In genomic region chr12:53617700-53618099, GRCh38 we compare ENCODE assay signal across 10 cellular contexts. TPM values are rescaled to one million over a fixed set of nuclear protein-coding genes. Genes with fewer than 3 reads are reported as not detected.
DNase-seq lines count a peak whose midpoint lies in the region; ATAC-seq and TF ChIP-seq lines count a peak whose summit lies in the region.
"Had no signal": no experiment of that assay in that cellular context is flagged by ENCODE, and none has a peak within 500 bp of the region (broad histone marks: within the 10 kb centered on the region; RNA-seq: fewer than 3 reads in every experiment).

No MANE protein-coding gene starts in this region.

- H3K4me1 Mint-ChIP-seq in CD14-positive monocyte (peaks cover 51% of the 10 kb centered on the region), osteocyte (ENCODE audit: unreplicated experiment) (peaks cover 26% of the 10 kb centered on the region)
- H3K4me1 Mint-ChIP-seq in central memory CD8-positive, alpha-beta T cell, result peaks cover 19% of the 10 kb centered on the region

- peak overlapping the region; percentile 6 for H3K9ac ChIP-seq in Loucy (ENCODE audit: low read depth, low read length, poor library complexity, severe bottlenecking)

- H3K9me3 Mint-ChIP-seq in CD14-positive monocyte (peaks cover 0 to 2% (median 0%) of the 10 kb centered on the region in 7 donors), osteocyte (ENCODE audit: unreplicated experiment) (no peaks in the 10 kb centered on the region)
- no peaks in the 10 kb centered on the region for H3K9me3 Mint-ChIP-seq in central memory CD8-positive, alpha-beta T cell

- no peaks in the 10 kb centered on the region for H3K9me2 ChIP-seq in Loucy (replicated peaks; ENCODE audit: low read depth, low read length)

- peak overlapping the region; percentile 85 to 95 (median 93) for H3K27ac Mint-ChIP-seq in CD14-positive monocyte
- H3K27ac Mint-ChIP-seq in central memory CD8-positive, alpha-beta T cell (ENCODE audit: low read depth), result peak overlapping the region; percentile 88
- peak overlapping the region; percentile 87 for H3K27ac Mint-ChIP-seq in osteocyte (ENCODE audit: unreplicated experiment)

- H3K4me3 Mint-ChIP-seq in CD14-positive monocyte (peak overlapping the region; percentile 71 to 88), osteocyte (ENCODE audit: unreplicated experiment) (no peak overlapping the region)
- H3K4me3 Mint-ChIP-seq in central memory CD8-positive, alpha-beta T cell, result peak overlapping the region; percentile 67

- H3K4me3 ChIP-seq in Loucy (ENCODE audit: low read length, poor library complexity, severe bottlenecking), result peak overlapping the region; percentile 41

- TF ChIP-seq CTCF in CD14-positive monocyte (IDR thresholded peaks at IDR 0.05) (no peak), Loucy (conservative IDR thresholded peaks at IDR 0.05; ENCODE audit: low read length) (no peak), osteocyte (IDR thresholded peaks at IDR 0.05) (no peak), GM10266 (IDR thresholded peaks at IDR 0.05; ENCODE audit: control insufficient read depth, insufficient read depth, low read depth, missing control alignments) (no peak)

- peaks cover 65% of the 10 kb centered on the region for H3K79me2 ChIP-seq in Loucy (ENCODE audit: insufficient read depth, low read length)

- H3K4me2 ChIP-seq in Loucy (ENCODE audit: low read depth, low read length, poor library complexity, severe bottlenecking), result peak overlapping the region; percentile 62

- intact Hi-C loops in CD14-positive monocyte (cut with micrococcal nuclease), result no loop called here

- H2AFZ ChIP-seq in Loucy (ENCODE audit: low read length), result no peak overlapping the region

- no peak for ATAC-seq in central memory CD8-positive, alpha-beta T cell (replicated peaks; ENCODE audit: extremely low read depth, poor library complexity, severe bottlenecking)
- no peak for ATAC-seq in HG03280 (IDR thresholded peaks at IDR 0.05; ENCODE audit: unreplicated experiment)

- H3F3A ChIP-seq in Loucy (ENCODE audit: low read depth), result no peaks in the 10 kb centered on the region

- H4K20me1 ChIP-seq in Loucy (ENCODE audit: insufficient read depth, low read length, poor library complexity, severe bottlenecking), result no peaks in the 10 kb centered on the region

- peaks cover 18% of the 10 kb centered on the region for H3K4me1 ChIP-seq in Loucy (ENCODE audit: insufficient read depth, low read length, poor library complexity, severe bottlenecking)

- no peaks in the 10 kb centered on the region for H3K9me3 ChIP-seq in Loucy (ENCODE audit: insufficient read depth, low read depth, low read length)

- no peak for DNase-seq in CD14-positive monocyte (ENCODE audit: low spot score)
- no peak for DNase-seq in central memory CD8-positive, alpha-beta T cell (ENCODE audit: low spot score in 2 of 2)
- no peak for DNase-seq in osteocyte (ENCODE audit: extremely low spot score, unreplicated experiment)
- DNase-seq in cerebellar cortex (ENCODE audit: low spot score), result no peak
- no peak for DNase-seq in GM10266 (ENCODE audit: extremely low spot score)
- DNase-seq in SIG-M5 treated with dmso at 0.1 percent for 504 hours (lab: John Stamatoyannopoulos, UW; ENCODE audit: unreplicated experiment), result no peak
- DNase-seq: activated CD4-positive, alpha-beta T cell treated with anti-CD3 and anti-CD28 coated beads, Interleukin-2, amount 50 U/mL, for 1 hour; hypothalamus had no signal

- H3K27me3 Mint-ChIP-seq in CD14-positive monocyte (ENCODE audit: low read depth in 3 of 3) (peaks cover 0 to 1% (median 0%) of the 10 kb centered on the region in 3 donors), osteocyte (ENCODE audit: unreplicated experiment) (no peaks in the 10 kb centered on the region)
- H3K27me3 Mint-ChIP-seq in central memory CD8-positive, alpha-beta T cell, result no peaks in the 10 kb centered on the region

- no peaks in the 10 kb centered on the region for H3K36me3 ChIP-seq in Loucy (ENCODE audit: insufficient read depth, low read length)

- H3K27me3 ChIP-seq in Loucy (ENCODE audit: insufficient read depth, low read length, poor library complexity, severe bottlenecking), result no peaks in the 10 kb centered on the region

- H3K36me3 Mint-ChIP-seq in CD14-positive monocyte (peaks cover 9 to 37% of the 10 kb centered on the region in 2 donors), osteocyte (ENCODE audit: unreplicated experiment) (peaks cover 9% of the 10 kb centered on the region)
- H3K36me3 Mint-ChIP-seq in central memory CD8-positive, alpha-beta T cell (ENCODE audit: insufficient read depth), result peaks cover 11% of the 10 kb centered on the region

RNA-seq across cellular contexts. Expression of gene ATF7, which starts 8.5 kb away (rescaled TPM):
- polyA plus RNA-seq in CD14-positive monocyte, result 10 to 100 TPM; 21.7 to 24.4 TPM
- 46.6 and 50.0 TPM in 2 replicates for total RNA-seq in osteocyte

RNA-seq across cellular contexts. Expression of gene ATP5MC2, which starts 58.2 kb away (rescaled TPM):
- polyA plus RNA-seq in CD14-positive monocyte, result 100 to 1,000 TPM; 498 to 522 TPM
- 294 TPM in 2 replicates for total RNA-seq in osteocyte
